ENCODE assay signal across 9 cellular contexts in the genomic region with DNA sequence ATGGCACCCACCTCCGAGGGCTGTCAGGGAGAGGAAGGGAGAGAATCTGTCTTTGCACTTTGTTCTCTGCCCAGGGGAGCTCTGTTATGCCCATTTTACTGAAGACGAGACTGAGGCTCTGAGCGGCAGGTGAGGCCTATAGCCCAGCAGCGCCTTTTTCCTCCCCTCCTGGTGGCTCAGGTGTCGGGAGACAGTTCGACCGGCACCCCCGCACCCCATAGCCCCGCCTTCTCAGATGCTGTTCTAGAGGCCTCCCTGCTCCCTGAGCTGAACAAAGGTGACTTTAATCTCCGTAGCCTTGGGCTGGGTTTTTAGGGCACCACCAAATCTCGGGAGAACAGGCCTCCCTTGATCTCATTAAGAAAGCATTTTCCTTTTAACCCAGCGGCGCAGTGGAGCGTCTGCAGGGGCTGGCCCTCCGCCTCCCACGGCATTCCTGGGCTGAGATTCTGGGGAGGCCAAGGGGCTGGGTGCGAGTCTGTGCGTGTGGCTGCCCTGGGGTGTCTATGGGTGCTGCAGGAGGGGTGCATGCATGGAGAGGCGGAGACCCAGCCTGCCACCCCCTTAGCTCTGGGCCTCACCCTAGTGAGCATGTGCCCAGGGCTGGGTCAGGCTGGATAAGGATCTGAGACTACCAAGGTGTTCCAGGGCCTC. TPM values are rescaled to one million over a fixed set of nuclear protein-coding genes. Genes with fewer than 3 reads are reported as not detected.
DNase-seq lines count a peak whose midpoint lies in the region; ATAC-seq and TF ChIP-seq lines count a peak whose summit lies in the region.
"Had no signal": no experiment of that assay in that cellular context is flagged by ENCODE, and none has a peak within 500 bp of the region (broad histone marks: within the 10 kb centered on the region; RNA-seq: fewer than 3 reads in every experiment).

No MANE protein-coding gene starts in this region.

- no peaks in the 10 kb centered on the region for H3K9me3 Mint-ChIP-seq in HFFc6
- H3K9me3 Mint-ChIP-seq in activated naive CD4-positive, alpha-beta T cell treated with anti-CD3 and anti-CD28 coated beads, Interleukin-2, amount 10 ng/mL, durations not matched to agents 7 days and 5 days, result no peaks in the 10 kb centered on the region
- H3K9me3 Mint-ChIP-seq in stimulated activated effector memory CD8-positive, alpha-beta T cell treated with anti-CD3 and anti-CD28 coated beads, Interleukin-12 subunit alpha, Interleukin-12 subunit beta, amount 100 ng/mL, for 72 hours, result no peaks in the 10 kb centered on the region

- peaks cover 41% of the 10 kb centered on the region for H3K4me1 Mint-ChIP-seq in HFFc6 (ENCODE audit: low read depth)
- peaks cover 52% of the 10 kb centered on the region for H3K4me1 Mint-ChIP-seq in activated naive CD4-positive, alpha-beta T cell treated with anti-CD3 and anti-CD28 coated beads, Interleukin-2, amount 10 ng/mL, durations not matched to agents 7 days and 5 days
- peaks cover 50% of the 10 kb centered on the region for H3K4me1 Mint-ChIP-seq in stimulated activated effector memory CD8-positive, alpha-beta T cell treated with anti-CD3 and anti-CD28 coated beads, Interleukin-12 subunit alpha, Interleukin-12 subunit beta, amount 100 ng/mL, for 72 hours

- peaks cover 2% of the 10 kb centered on the region for H3K27me3 Mint-ChIP-seq in HFFc6 (ENCODE audit: insufficient read depth)
- peaks cover 10% of the 10 kb centered on the region for H3K27me3 Mint-ChIP-seq in activated naive CD4-positive, alpha-beta T cell treated with anti-CD3 and anti-CD28 coated beads, Interleukin-2, amount 10 ng/mL, durations not matched to agents 7 days and 5 days

- DNase-seq in AG10803 (ENCODE audit: low read depth), result peak; percentile 35
- DNase-seq in HFFc6, result peak; percentile 79
- DNase-seq in activated naive CD4-positive, alpha-beta T cell treated with anti-CD3 and anti-CD28 coated beads, Interleukin-2, amount 10 ng/mL, durations not matched to agents 7 days and 5 days, result peak; percentile 73
- DNase-seq in stimulated activated effector memory CD8-positive, alpha-beta T cell treated with anti-CD3 and anti-CD28 coated beads, Interleukin-12 subunit alpha, Interleukin-12 subunit beta, amount 100 ng/mL, for 72 hours (ENCODE audit: low spot score in 2 of 2), result peak in 1 of 2 donors; percentile 67
- no peak for DNase-seq in AML-193 (lab: John Stamatoyannopoulos, UW)

- peak overlapping the region; percentile 91 for H3K4me3 Mint-ChIP-seq in HFFc6
- peak overlapping the region; percentile 97 for H3K4me3 Mint-ChIP-seq in activated naive CD4-positive, alpha-beta T cell treated with anti-CD3 and anti-CD28 coated beads, Interleukin-2, amount 10 ng/mL, durations not matched to agents 7 days and 5 days
- peak overlapping the region; percentile 95 for H3K4me3 Mint-ChIP-seq in stimulated activated effector memory CD8-positive, alpha-beta T cell treated with anti-CD3 and anti-CD28 coated beads, Interleukin-12 subunit alpha, Interleukin-12 subunit beta, amount 100 ng/mL, for 72 hours

- TF ChIP-seq CTCF in AG10803 (conservative IDR thresholded peaks at IDR 0.05; ENCODE audit: low read length) (no peak), HFFc6 (IDR thresholded peaks at IDR 0.05) (no peak)

- peak overlapping the region; percentile 81 for H3K27ac Mint-ChIP-seq in HFFc6
- peak overlapping the region; percentile 87 for H3K27ac Mint-ChIP-seq in activated naive CD4-positive, alpha-beta T cell treated with anti-CD3 and anti-CD28 coated beads, Interleukin-2, amount 10 ng/mL, durations not matched to agents 7 days and 5 days
- peak overlapping the region; percentile 93 for H3K27ac Mint-ChIP-seq in stimulated activated effector memory CD8-positive, alpha-beta T cell treated with anti-CD3 and anti-CD28 coated beads, Interleukin-12 subunit alpha, Interleukin-12 subunit beta, amount 100 ng/mL, for 72 hours

- no peaks in the 10 kb centered on the region; the same call in 1 of the 2 replicates for H3K36me3 Mint-ChIP-seq in HFFc6 (ENCODE audit: low read depth)
- peaks cover 40% of the 10 kb centered on the region for H3K36me3 Mint-ChIP-seq in activated naive CD4-positive, alpha-beta T cell treated with anti-CD3 and anti-CD28 coated beads, Interleukin-2, amount 10 ng/mL, durations not matched to agents 7 days and 5 days
- H3K36me3 Mint-ChIP-seq in stimulated activated effector memory CD8-positive, alpha-beta T cell treated with anti-CD3 and anti-CD28 coated beads, Interleukin-12 subunit alpha, Interleukin-12 subunit beta, amount 100 ng/mL, for 72 hours, result peaks cover 68% of the 10 kb centered on the region

- CTCF ChIA-PET in activated naive CD4-positive, alpha-beta T cell treated with anti-CD3 and anti-CD28 coated beads, Interleukin-2, amount 10 ng/mL, durations not matched to agents 7 days and 5 days (lab: Charles Lee), result no interaction called here

- ATAC-seq in stimulated activated effector memory CD8-positive, alpha-beta T cell treated with anti-CD3 and anti-CD28 coated beads, Interleukin-12 subunit alpha, Interleukin-12 subunit beta, amount 100 ng/mL, for 72 hours, result no peak
- ATAC-seq in GM19328 (IDR thresholded peaks at IDR 0.05; ENCODE audit: unreplicated experiment), result no peak
- ATAC-seq in activated CD4-positive, CD25-positive, alpha-beta regulatory T cell treated with anti-CD3 and anti-CD28 coated beads, Interleukin-2, amount 50 U/mL, for 24 hours, result no peak

- H3K9me3 ChIP-seq in iPS-18c (ENCODE audit: control insufficient read depth, insufficient read depth, low read length), result no peaks in the 10 kb centered on the region

- peak overlapping the region; percentile 20 for H3K4me3 ChIP-seq in AG10803 (ENCODE audit: low read length)
- H3K4me3 ChIP-seq in iPS-18c (ENCODE audit: insufficient read depth, low read depth, low read length), result peak overlapping the region; percentile 28

RNA-seq across cellular contexts. Expression of a gene that starts 3.3 kb away (rescaled TPM):
- 10 to 100 TPM in 2 of 6 experiments, 1 to 10 TPM in 4; 8.6 to 11.7 (median 9.6) TPM for total RNA-seq in HFFc6 (2021; fragmentation: NEBNext Ultra II Directional; extraction: Animal tissue kit (Norgen Biotek cat#: 25700))

RNA-seq across cellular contexts. Expression of a gene that starts 32.4 kb away (rescaled TPM):
- 10 to 100 TPM; 21.3 to 26.0 (median 23.3) TPM for total RNA-seq in HFFc6 (2021; fragmentation: NEBNext Ultra II Directional; extraction: Animal tissue kit (Norgen Biotek cat#: 25700))

RNA-seq across cellular contexts. Expression of a gene that starts 35.9 kb away (rescaled TPM):
- total RNA-seq in HFFc6 (2021; fragmentation: NEBNext Ultra II Directional; extraction: Animal tissue kit (Norgen Biotek cat#: 25700)), result 10 to 100 TPM; 14.9 to 18.1 (median 17.0) TPM

RNA-seq across cellular contexts. Expression of a gene that starts 46.7 kb away (rescaled TPM):
- total RNA-seq in HFFc6 (2021; fragmentation: NEBNext Ultra II Directional; extraction: Animal tissue kit (Norgen Biotek cat#: 25700)), result not detected
- total RNA-seq: fibroblast of lung had no signal

Comparison
In these comparisons a context has a peak if more than half of its experiments do, and no peak if none do; other contexts are left out.
1. DNase-seq: peak in AG10803 (single experiment), HFFc6 (single experiment) and activated naive CD4-positive, alpha-beta T cell treated with anti-CD3 and anti-CD28 coated beads, Interleukin-2, amount 10 ng/mL, durations not matched to agents 7 days and 5 days (single experiment); none in AML-193 (0 of 2).
2. Peak in every context shown above with its lines, with median percentiles within 50 percentile points of each other: H3K27ac Mint-ChIP-seq and H3K4me3 Mint-ChIP-seq.